In the genomic region with DNA sequence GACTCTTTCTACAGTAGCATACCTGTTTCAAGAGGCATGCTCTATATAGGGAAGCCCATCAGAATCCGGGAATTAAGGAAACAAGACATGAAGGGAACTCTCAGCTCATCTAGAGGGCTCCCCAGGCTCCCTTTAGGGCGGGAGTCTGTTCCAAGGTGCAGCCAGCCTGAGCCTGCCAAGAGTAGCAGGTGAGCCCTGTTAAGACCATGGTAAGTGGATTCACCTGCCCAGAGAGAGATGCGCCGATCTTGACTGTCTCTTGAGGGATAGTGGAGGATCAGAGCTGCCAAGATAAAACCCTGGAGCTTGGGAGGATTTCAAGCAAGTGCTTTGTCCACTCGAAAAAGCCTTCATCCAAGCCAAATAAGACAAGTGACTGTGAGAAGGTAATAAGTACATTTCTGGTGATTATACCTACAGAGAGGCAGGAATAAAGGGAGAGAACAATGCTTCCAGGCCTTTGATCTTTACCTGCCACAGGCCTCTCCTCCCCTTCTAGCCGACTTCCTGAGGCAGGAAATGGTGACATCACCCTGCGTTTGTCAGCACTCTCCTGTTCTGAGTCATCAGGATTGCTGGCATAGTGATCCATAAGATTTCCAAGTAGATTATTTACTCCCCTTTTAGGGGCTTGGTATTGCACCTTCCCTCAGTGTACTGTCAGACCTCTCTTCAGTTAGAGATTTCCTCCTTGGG, we compare ENCODE assay signal across 1 cellular context.
TF ChIP-seq lines count a peak whose summit lies in the region.

No MANE protein-coding gene starts in this region.

TF ChIP-seq in HepG2, 621 proteins besides CTCF, POLR2A, EP300 and RAD21 (continued from another document and continues in another):
- TF ChIP-seq, protein P1, sequence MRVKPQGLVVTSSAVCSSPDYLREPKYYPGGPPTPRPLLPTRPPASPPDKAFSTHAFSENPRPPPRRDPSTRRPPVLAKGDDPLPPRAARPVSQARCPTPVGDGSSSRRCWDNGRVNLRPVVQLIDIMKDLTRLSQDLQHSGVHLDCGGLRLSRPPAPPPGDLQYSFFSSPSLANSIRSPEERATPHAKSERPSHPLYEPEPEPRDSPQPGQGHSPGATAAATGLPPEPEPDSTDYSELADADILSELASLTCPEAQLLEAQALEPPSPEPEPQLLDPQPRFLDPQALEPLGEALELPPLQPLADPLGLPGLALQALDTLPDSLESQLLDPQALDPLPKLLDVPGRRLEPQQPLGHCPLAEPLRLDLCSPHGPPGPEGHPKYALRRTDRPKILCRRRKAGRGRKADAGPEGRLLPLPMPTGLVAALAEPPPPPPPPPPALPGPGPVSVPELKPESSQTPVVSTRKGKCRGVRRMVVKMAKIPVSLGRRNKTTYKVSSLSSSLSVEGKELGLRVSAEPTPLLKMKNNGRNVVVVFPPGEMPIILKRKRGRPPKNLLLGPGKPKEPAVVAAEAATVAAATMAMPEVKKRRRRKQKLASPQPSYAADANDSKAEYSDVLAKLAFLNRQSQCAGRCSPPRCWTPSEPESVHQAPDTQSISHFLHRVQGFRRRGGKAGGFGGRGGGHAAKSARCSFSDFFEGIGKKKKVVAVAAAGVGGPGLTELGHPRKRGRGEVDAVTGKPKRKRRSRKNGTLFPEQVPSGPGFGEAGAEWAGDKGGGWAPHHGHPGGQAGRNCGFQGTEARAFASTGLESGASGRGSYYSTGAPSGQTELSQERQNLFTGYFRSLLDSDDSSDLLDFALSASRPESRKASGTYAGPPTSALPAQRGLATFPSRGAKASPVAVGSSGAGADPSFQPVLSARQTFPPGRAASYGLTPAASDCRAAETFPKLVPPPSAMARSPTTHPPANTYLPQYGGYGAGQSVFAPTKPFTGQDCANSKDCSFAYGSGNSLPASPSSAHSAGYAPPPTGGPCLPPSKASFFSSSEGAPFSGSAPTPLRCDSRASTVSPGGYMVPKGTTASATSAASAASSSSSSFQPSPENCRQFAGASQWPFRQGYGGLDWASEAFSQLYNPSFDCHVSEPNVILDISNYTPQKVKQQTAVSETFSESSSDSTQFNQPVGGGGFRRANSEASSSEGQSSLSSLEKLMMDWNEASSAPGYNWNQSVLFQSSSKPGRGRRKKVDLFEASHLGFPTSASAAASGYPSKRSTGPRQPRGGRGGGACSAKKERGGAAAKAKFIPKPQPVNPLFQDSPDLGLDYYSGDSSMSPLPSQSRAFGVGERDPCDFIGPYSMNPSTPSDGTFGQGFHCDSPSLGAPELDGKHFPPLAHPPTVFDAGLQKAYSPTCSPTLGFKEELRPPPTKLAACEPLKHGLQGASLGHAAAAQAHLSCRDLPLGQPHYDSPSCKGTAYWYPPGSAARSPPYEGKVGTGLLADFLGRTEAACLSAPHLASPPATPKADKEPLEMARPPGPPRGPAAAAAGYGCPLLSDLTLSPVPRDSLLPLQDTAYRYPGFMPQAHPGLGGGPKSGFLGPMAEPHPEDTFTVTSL (CRISPR knock-in tag; IDR thresholded peaks at IDR 0.05; ENCODE audit: borderline replicate concordance) = peak; percentile 90; the same call in 1 of the 2 replicates
- TF ChIP-seq GATA4 (IDR thresholded peaks at IDR 0.05; ENCODE audit: borderline replicate concordance, low read depth) (peak; percentile 34; the same call in 1 of the 2 replicates), KLF16 (CRISPR knock-in tag; IDR thresholded peaks at IDR 0.05) (peak in 1 of 2 experiments; percentile 57; a peak in 1 of 4 replicates), ZFY (CRISPR knock-in tag; IDR thresholded peaks at IDR 0.05) (0 out of 2 replicates have a peak, but pooled peaks have one; percentile 18), HIVEP1 (CRISPR knock-in tag; IDR thresholded peaks at IDR 0.05) (no peak), DPF2 (CRISPR knock-in tag; IDR thresholded peaks at IDR 0.05; ENCODE audit: borderline replicate concordance, low read depth) (peak; percentile 76), ETV5 (CRISPR knock-in tag; IDR thresholded peaks at IDR 0.05; ENCODE audit: borderline replicate concordance) (peak; percentile 100), ZMYM2 (CRISPR knock-in tag; IDR thresholded peaks at IDR 0.05) (peak; percentile 40; the same call in 1 of the 2 replicates), HDAC1 (CRISPR knock-in tag; IDR thresholded peaks at IDR 0.05) (peak; percentile 57), ELF1 (CRISPR knock-in tag; IDR thresholded peaks at IDR 0.05) (peak; percentile 66; the same call in 1 of the 2 replicates), ZMYM4 (CRISPR knock-in tag; IDR thresholded peaks at IDR 0.05) (peak; percentile 46; the same call in 1 of the 2 replicates), ZSCAN9 (CRISPR knock-in tag; IDR thresholded peaks at IDR 0.05; ENCODE audit: borderline replicate concordance) (peak; percentile 41; the same call in 1 of the 2 replicates), GTF2F1 (IDR thresholded peaks at IDR 0.05; ENCODE audit: low read length) (no peak), ZEB1 (IDR thresholded peaks at IDR 0.05; ENCODE audit: insufficient replicate concordance, low read depth) (peak; percentile 93), DMAP1 (CRISPR knock-in tag; IDR thresholded peaks at IDR 0.05) (no peak), LCORL (IDR thresholded peaks at IDR 0.05) (no peak; the same call in 1 of the 2 replicates), LCORL (CRISPR knock-in tag; IDR thresholded peaks at IDR 0.05) (peak; percentile 64; the same call in 1 of the 2 replicates), ZNF121 (CRISPR knock-in tag; IDR thresholded peaks at IDR 0.05) (no peak), RXRB (CRISPR knock-in tag; IDR thresholded peaks at IDR 0.05; ENCODE audit: borderline replicate concordance) (peak; percentile 68; the same call in 1 of the 2 replicates), ZNF615 (CRISPR knock-in tag; IDR thresholded peaks at IDR 0.05; ENCODE audit: borderline replicate concordance) (no peak), SALL1 (CRISPR knock-in tag; IDR thresholded peaks at IDR 0.05) (peak; percentile 76), PHF21A (CRISPR knock-in tag; IDR thresholded peaks at IDR 0.05) (0 out of 2 replicates have a peak, but pooled peaks have one; percentile 31), GABPB1 (CRISPR knock-in tag; IDR thresholded peaks at IDR 0.05) (peak; percentile 63; the same call in 1 of the 2 replicates), MAFF (IDR thresholded peaks at IDR 0.05; ENCODE audit: low read depth, low read length) (peak; percentile 81), CENPT (CRISPR knock-in tag; IDR thresholded peaks at IDR 0.05; ENCODE audit: low read depth) (no peak), JUND (CRISPR knock-in tag; IDR thresholded peaks at IDR 0.05) (peak; percentile 95), ZFX (CRISPR knock-in tag; IDR thresholded peaks at IDR 0.05; ENCODE audit: low read depth) (peak; percentile 57)
- TF ChIP-seq, protein P2, sequence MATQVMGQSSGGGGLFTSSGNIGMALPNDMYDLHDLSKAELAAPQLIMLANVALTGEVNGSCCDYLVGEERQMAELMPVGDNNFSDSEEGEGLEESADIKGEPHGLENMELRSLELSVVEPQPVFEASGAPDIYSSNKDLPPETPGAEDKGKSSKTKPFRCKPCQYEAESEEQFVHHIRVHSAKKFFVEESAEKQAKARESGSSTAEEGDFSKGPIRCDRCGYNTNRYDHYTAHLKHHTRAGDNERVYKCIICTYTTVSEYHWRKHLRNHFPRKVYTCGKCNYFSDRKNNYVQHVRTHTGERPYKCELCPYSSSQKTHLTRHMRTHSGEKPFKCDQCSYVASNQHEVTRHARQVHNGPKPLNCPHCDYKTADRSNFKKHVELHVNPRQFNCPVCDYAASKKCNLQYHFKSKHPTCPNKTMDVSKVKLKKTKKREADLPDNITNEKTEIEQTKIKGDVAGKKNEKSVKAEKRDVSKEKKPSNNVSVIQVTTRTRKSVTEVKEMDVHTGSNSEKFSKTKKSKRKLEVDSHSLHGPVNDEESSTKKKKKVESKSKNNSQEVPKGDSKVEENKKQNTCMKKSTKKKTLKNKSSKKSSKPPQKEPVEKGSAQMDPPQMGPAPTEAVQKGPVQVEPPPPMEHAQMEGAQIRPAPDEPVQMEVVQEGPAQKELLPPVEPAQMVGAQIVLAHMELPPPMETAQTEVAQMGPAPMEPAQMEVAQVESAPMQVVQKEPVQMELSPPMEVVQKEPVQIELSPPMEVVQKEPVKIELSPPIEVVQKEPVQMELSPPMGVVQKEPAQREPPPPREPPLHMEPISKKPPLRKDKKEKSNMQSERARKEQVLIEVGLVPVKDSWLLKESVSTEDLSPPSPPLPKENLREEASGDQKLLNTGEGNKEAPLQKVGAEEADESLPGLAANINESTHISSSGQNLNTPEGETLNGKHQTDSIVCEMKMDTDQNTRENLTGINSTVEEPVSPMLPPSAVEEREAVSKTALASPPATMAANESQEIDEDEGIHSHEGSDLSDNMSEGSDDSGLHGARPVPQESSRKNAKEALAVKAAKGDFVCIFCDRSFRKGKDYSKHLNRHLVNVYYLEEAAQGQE (IDR thresholded peaks at IDR 0.05; ENCODE audit: borderline replicate concordance in 1 of 2, low read depth in 1 of 2, low read length in 2 of 2) = peak in 1 of 2 experiments; percentile 14; a peak in 1 of 4 replicates
- TF ChIP-seq, protein P3, sequence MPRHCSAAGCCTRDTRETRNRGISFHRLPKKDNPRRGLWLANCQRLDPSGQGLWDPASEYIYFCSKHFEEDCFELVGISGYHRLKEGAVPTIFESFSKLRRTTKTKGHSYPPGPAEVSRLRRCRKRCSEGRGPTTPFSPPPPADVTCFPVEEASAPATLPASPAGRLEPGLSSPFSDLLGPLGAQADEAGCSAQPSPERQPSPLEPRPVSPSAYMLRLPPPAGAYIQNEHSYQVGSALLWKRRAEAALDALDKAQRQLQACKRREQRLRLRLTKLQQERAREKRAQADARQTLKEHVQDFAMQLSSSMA (CRISPR knock-in tag; IDR thresholded peaks at IDR 0.05) = 0 out of 2 replicates have a peak, but pooled peaks have one; percentile 49
- TF ChIP-seq, protein P4, sequence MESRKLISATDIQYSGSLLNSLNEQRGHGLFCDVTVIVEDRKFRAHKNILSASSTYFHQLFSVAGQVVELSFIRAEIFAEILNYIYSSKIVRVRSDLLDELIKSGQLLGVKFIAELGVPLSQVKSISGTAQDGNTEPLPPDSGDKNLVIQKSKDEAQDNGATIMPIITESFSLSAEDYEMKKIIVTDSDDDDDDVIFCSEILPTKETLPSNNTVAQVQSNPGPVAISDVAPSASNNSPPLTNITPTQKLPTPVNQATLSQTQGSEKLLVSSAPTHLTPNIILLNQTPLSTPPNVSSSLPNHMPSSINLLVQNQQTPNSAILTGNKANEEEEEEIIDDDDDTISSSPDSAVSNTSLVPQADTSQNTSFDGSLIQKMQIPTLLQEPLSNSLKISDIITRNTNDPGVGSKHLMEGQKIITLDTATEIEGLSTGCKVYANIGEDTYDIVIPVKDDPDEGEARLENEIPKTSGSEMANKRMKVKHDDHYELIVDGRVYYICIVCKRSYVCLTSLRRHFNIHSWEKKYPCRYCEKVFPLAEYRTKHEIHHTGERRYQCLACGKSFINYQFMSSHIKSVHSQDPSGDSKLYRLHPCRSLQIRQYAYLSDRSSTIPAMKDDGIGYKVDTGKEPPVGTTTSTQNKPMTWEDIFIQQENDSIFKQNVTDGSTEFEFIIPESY (CRISPR knock-in tag; IDR thresholded peaks at IDR 0.05) = peak; percentile 21; the same call in 1 of the 2 replicates
- TF ChIP-seq, protein P5, sequence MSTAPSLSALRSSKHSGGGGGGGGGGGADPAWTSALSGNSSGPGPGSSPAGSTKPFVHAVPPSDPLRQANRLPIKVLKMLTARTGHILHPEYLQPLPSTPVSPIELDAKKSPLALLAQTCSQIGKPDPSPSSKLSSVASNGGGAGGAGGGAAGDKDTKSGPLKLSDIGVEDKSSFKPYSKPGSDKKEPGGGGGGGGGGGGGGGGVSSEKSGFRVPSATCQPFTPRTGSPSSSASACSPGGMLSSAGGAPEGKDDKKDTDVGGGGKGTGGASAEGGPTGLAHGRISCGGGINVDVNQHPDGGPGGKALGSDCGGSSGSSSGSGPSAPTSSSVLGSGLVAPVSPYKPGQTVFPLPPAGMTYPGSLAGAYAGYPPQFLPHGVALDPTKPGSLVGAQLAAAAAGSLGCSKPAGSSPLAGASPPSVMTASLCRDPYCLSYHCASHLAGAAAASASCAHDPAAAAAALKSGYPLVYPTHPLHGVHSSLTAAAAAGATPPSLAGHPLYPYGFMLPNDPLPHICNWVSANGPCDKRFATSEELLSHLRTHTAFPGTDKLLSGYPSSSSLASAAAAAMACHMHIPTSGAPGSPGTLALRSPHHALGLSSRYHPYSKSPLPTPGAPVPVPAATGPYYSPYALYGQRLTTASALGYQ (CRISPR knock-in tag; IDR thresholded peaks at IDR 0.05) = peak; percentile 58; the same call in 1 of the 2 replicates
- TF ChIP-seq, protein P6, sequence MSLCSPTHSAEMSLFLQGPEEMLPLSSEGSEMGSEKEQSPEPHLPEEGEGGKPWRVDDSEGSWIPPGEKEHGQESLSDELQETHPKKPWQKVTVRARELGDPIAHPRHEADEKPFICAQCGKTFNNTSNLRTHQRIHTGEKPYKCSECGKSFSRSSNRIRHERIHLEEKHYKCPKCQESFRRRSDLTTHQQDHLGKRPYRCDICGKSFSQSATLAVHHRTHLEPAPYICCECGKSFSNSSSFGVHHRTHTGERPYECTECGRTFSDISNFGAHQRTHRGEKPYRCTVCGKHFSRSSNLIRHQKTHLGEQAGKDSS (CRISPR knock-in tag; IDR thresholded peaks at IDR 0.05; ENCODE audit: borderline replicate concordance, low read depth) = 0 out of 2 replicates have a peak, but pooled peaks have one; percentile 41
- TF ChIP-seq, protein P7, sequence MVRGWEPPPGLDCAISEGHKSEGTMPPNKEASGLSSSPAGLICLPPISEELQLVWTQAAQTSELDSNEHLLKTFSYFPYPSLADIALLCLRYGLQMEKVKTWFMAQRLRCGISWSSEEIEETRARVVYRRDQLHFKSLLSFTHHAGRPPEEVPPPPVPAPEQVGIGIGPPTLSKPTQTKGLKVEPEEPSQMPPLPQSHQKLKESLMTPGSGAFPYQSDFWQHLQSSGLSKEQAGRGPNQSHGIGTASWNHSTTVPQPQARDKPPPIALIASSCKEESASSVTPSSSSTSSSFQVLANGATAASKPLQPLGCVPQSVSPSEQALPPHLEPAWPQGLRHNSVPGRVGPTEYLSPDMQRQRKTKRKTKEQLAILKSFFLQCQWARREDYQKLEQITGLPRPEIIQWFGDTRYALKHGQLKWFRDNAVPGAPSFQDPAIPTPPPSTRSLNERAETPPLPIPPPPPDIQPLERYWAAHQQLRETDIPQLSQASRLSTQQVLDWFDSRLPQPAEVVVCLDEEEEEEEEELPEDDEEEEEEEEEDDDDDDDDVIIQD (CRISPR knock-in tag; IDR thresholded peaks at IDR 0.05; ENCODE audit: low read depth) = peak; percentile 94
